21 cellular contexts compared by ENCODE assay signal in the genomic region with DNA sequence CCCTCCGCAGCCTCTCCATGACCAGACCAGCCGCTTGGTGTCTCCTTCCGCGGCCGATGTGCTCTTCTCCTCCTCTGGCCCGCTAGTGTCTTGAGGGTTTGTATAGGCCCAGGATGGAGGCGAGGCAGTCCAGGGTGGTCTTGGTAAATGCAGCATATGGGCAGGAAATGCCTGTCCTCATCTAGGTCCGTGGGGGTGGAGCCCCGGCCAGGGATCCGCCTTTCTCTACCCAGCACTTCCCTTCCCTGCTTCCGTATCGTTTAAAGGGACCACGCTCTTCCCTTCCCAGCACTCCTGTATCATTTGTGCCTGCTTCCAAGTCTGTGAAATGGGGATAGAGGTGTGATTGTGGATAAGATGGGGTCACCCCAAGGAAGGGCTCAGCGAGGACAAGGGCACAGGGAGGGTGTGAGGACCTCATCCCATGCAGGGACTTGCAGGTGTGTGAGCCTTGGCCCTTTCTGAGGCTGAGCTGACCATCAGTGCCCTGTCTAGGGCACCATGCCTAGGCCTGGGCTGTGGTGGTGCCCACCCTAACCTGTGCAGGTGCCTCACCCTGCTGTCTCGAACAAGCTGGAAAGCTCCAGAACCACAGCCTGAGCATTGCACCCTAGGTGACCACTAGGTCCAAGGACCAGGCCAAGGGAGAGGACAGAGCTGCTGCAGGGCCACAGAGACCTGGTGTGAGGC.
DNase-seq lines count a peak whose midpoint lies in the region; ATAC-seq, FAIRE-seq and TF ChIP-seq lines count a peak whose summit lies in the region.
"Had no signal": no experiment of that assay in that cellular context is flagged by ENCODE, and none has a peak within 500 bp of the region (broad histone marks: within the 10 kb centered on the region; RNA-seq: fewer than 3 reads in every experiment).

No MANE protein-coding gene starts in this region.

- WGBS in ovary, 3 donors: 58 to 84% (median 69%) methylated on average over 15 of the region's 15 CpGs
- 91% methylated on average over 11 of the region's 15 CpGs for WGBS in mesenchymal stem cell

- no peak overlapping the region for H3K4me2 ChIP-seq in mesenchymal stem cell (ENCODE audit: low read length, poor library complexity, severe bottlenecking)
- H3K4me2 ChIP-seq: smooth muscle cell had no signal

- no peak for TF ChIP-seq CTCF in kidney (IDR thresholded peaks at IDR 0.05; ENCODE audit: borderline replicate concordance, extremely low read depth, insufficient read depth)
- no peak for TF ChIP-seq CTCF in ovary (IDR thresholded peaks at IDR 0.05)

- peaks cover 4% of the 10 kb centered on the region for H3K27me3 Mint-ChIP-seq in activated T-cell treated with anti-CD3 and anti-CD28 coated beads, Interleukin-2, amount 50 U/mL, for 4 hours (ENCODE audit: low read depth)

- no peak overlapping the region for H3K4me3 Mint-ChIP-seq in activated T-cell treated with anti-CD3 and anti-CD28 coated beads, Interleukin-2, amount 50 U/mL, for 4 hours
- H3K4me3 Mint-ChIP-seq: activated CD8-positive, alpha-beta T cell treated with anti-CD3 and anti-CD28 coated beads for 36 hours; activated naive CD8-positive, alpha-beta T cell treated with anti-CD3 and anti-CD28 coated beads for 36 hours; CD4-positive, alpha-beta memory T cell; T-helper 2 cell treated with Interferon-gamma antibody and Interleukin-4, amounts not matched to agents 5 μg/mL and 100 μg/mL, for 36 hours had no signal

- H3K36me3 ChIP-seq in kidney (ENCODE audit: control insufficient read depth in 1 of 2, insufficient read depth in 2 of 2, low read length in 2 of 2) (no peaks in the 10 kb centered on the region), ovary (no peaks in the 10 kb centered on the region), mesenchymal stem cell (ENCODE audit: control insufficient read depth in 1 of 2, insufficient read depth in 2 of 2, low read depth in 1 of 2, low read length in 2 of 2) (no peaks in the 10 kb centered on the region)
- H3K36me3 ChIP-seq: SJCRH30 had no signal

- no peak overlapping the region for H2AK5ac ChIP-seq in mesenchymal stem cell (ENCODE audit: low read length, severe bottlenecking)

- H3K18ac ChIP-seq in mesenchymal stem cell (ENCODE audit: low read depth in 1 of 2, low read length in 2 of 2): no peak overlapping the region

- no peak overlapping the region for H3K14ac ChIP-seq in mesenchymal stem cell (ENCODE audit: low read length in 2 of 2)

- intact Hi-C loops in kidney (cut with DNase I): no loop called here
- intact Hi-C loops in ovary (cut with DNase I): no loop called here

- H3K27ac ChIP-seq in kidney (ENCODE audit: low read depth in 2 of 2, low read length in 2 of 2): no peak overlapping the region
- no peak overlapping the region for H3K27ac ChIP-seq in ovary
- H3K27ac ChIP-seq in mesenchymal stem cell (ENCODE audit: low read length, poor library complexity, severe bottlenecking): no peak overlapping the region
- H3K27ac ChIP-seq: body of pancreas, SJCRH30 had no signal

- H3K4ac ChIP-seq in mesenchymal stem cell (ENCODE audit: low read depth in 1 of 2, low read length in 2 of 2): no peak overlapping the region

- DNase-seq in EH (ENCODE audit: low read depth) (peak; percentile 51), SK-N-DZ (ENCODE audit: low spot score) (peak; percentile 54), kidney (peak; percentile 40), ovary (peak in 2 of 5 donors; percentile 40 to 61), mesenchymal stem cell (no peak), GM03348 (ENCODE audit: low spot score) (no peak)
- no peak for DNase-seq in activated T-cell treated with anti-CD3 and anti-CD28 coated beads, Interleukin-2, amount 50 U/mL, for 4 hours
- DNase-seq in activated naive CD4-positive, alpha-beta T cell treated with anti-CD3 and anti-CD28 coated beads, Interleukin-2, amount 50 U/mL, for 16 hours: no peak
- DNase-seq: activated CD8-positive, alpha-beta T cell treated with anti-CD3 and anti-CD28 coated beads for 36 hours; activated naive CD8-positive, alpha-beta T cell treated with anti-CD3 and anti-CD28 coated beads for 36 hours; CD4-positive, alpha-beta memory T cell; foreskin fibroblast; mammary epithelial cell; NCI-H1105; NCI-H82; SJCRH30 had no signal

- no peaks in the 10 kb centered on the region for H3K9me3 ChIP-seq in kidney (ENCODE audit: control insufficient read depth in 1 of 2, low read length in 2 of 2)
- H3K9me3 ChIP-seq in ovary: no peaks in the 10 kb centered on the region
- no peaks in the 10 kb centered on the region for H3K9me3 ChIP-seq in mesenchymal stem cell (ENCODE audit: control insufficient read depth, low read length)
- H3K9me3 ChIP-seq: body of pancreas, SJCRH30 had no signal

- H2BK12ac ChIP-seq in mesenchymal stem cell (ENCODE audit: low read length in 2 of 2): no peak overlapping the region

- H4K8ac ChIP-seq in mesenchymal stem cell (ENCODE audit: low read length): no peak overlapping the region

- no peak overlapping the region for H4K91ac ChIP-seq in mesenchymal stem cell (ENCODE audit: low read length)

- H3K9ac ChIP-seq in kidney (ENCODE audit: low read length in 2 of 2) (no peak overlapping the region), mesenchymal stem cell (ENCODE audit: low read length) (no peak overlapping the region)

- H3K36me3 Mint-ChIP-seq in activated T-cell treated with anti-CD3 and anti-CD28 coated beads, Interleukin-2, amount 50 U/mL, for 4 hours (ENCODE audit: insufficient read depth): no peaks in the 10 kb centered on the region
- H3K36me3 Mint-ChIP-seq: activated naive CD8-positive, alpha-beta T cell treated with anti-CD3 and anti-CD28 coated beads for 36 hours; CD4-positive, alpha-beta memory T cell had no signal

- no peak overlapping the region for H2BK5ac ChIP-seq in mesenchymal stem cell (ENCODE audit: low read depth, low read length, poor library complexity, severe bottlenecking)

- H3K23ac ChIP-seq in mesenchymal stem cell (ENCODE audit: low read length in 2 of 2): no peak overlapping the region

- no peaks in the 10 kb centered on the region for H3K27me3 ChIP-seq in ovary
- H3K27me3 ChIP-seq in mesenchymal stem cell (ENCODE audit: control insufficient read depth in 1 of 2, insufficient read depth in 1 of 2, low read length in 2 of 2): peaks cover 0 to 21% of the 10 kb centered on the region in 2 experiments
- H3K27me3 ChIP-seq: body of pancreas, SJCRH30 had no signal

- H2AFZ ChIP-seq in mesenchymal stem cell (ENCODE audit: low read depth, low read length): no peak overlapping the region

- no peaks in the 10 kb centered on the region for H3K4me1 Mint-ChIP-seq in activated T-cell treated with anti-CD3 and anti-CD28 coated beads, Interleukin-2, amount 50 U/mL, for 4 hours (ENCODE audit: low read depth)

- H3K9me3 Mint-ChIP-seq in activated T-cell treated with anti-CD3 and anti-CD28 coated beads, Interleukin-2, amount 50 U/mL, for 4 hours: no peaks in the 10 kb centered on the region
- H3K9me3 Mint-ChIP-seq: activated CD8-positive, alpha-beta T cell treated with anti-CD3 and anti-CD28 coated beads for 36 hours; activated naive CD8-positive, alpha-beta T cell treated with anti-CD3 and anti-CD28 coated beads for 36 hours; T-helper 2 cell treated with Interferon-gamma antibody and Interleukin-4, amounts not matched to agents 5 μg/mL and 100 μg/mL, for 36 hours had no signal

- no peak overlapping the region for H2BK120ac ChIP-seq in mesenchymal stem cell (ENCODE audit: low read depth, low read length)

- no peak for TF ChIP-seq EP300 in ovary (IDR thresholded peaks at IDR 0.05)

- no peaks in the 10 kb centered on the region for H3K79me1 ChIP-seq in mesenchymal stem cell (replicated peaks; ENCODE audit: low read length, poor library complexity, severe bottlenecking)

- TF ChIP-seq POLR2A in ovary (IDR thresholded peaks at IDR 0.05): no peak

- H3K4me3 ChIP-seq in kidney (ENCODE audit: low read length in 2 of 2) (no peak overlapping the region), ovary (peak overlapping the region; percentile 32), mesenchymal stem cell (ENCODE audit: insufficient read depth in 1 of 2, low read depth in 1 of 2, low read length in 2 of 2) (no peak overlapping the region)
- H3K4me3 ChIP-seq: body of pancreas, SJCRH30, smooth muscle cell had no signal

- FAIRE-seq in kidney (lab: Jason Lieb, UNC): no peak
- FAIRE-seq: colon, islet of Langerhans had no signal

- no peak for ATAC-seq in activated T-cell treated with anti-CD3 and anti-CD28 coated beads, Interleukin-2, amount 50 U/mL, for 4 hours
- ATAC-seq: activated CD8-positive, alpha-beta T cell treated with anti-CD3 and anti-CD28 coated beads for 36 hours; body of pancreas had no signal

- H2BK15ac ChIP-seq in mesenchymal stem cell (ENCODE audit: low read depth, poor library complexity, severe bottlenecking): no peak overlapping the region

- H3K4me1 ChIP-seq in kidney (ENCODE audit: control insufficient read depth in 1 of 2, insufficient read depth in 1 of 2, low read depth in 1 of 2, low read length in 2 of 2) (no peaks in the 10 kb centered on the region), ovary (ENCODE audit: insufficient read depth) (peaks cover 1% of the 10 kb centered on the region), mesenchymal stem cell (ENCODE audit: control insufficient read depth, insufficient read depth, low read depth, low read length) (peaks cover 21% of the 10 kb centered on the region)
- H3K4me1 ChIP-seq: body of pancreas had no signal

Comparison
In these comparisons a context has a peak if more than half of its experiments do, and no peak if none do; other contexts are left out.
1. DNase-seq: peak in EH (single experiment), SK-N-DZ (single experiment) and kidney (single experiment); none in mesenchymal stem cell (single experiment), activated T-cell treated with anti-CD3 and anti-CD28 coated beads, Interleukin-2, amount 50 U/mL, for 4 hours (single experiment), activated naive CD4-positive, alpha-beta T cell treated with anti-CD3 and anti-CD28 coated beads, Interleukin-2, amount 50 U/mL, for 16 hours (single experiment) and GM03348 (single experiment).